In the genomic region with DNA sequence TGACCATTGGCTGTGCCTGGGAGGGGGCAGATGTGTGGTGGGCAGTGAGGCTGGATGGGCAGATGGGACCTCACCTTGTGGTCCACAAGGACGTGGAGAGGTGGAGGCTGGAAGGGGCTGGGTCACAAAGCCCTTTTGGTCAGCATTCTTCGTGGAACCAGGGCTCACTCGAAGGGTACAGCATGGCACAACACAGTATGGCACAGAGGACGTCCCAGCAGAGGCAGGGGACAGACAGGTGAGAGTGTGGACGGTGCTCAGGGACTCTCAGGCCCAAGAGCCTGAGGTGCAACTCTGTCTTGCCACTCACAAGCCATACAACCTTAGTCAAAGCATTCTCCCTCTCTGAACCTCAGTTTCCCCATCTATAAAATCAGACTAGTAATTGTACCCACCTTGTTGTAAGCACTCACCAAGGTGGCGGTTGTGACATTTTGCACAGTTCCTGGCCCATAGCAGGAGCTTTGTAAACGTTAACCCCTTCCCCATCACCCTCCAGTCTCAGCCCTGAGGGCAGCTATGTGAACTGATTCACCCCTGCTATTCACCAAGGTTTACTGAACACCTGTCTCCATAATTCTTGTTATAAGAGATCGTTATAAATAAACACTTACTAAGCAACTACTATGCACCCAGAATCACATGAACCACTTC, we compare ENCODE assay signal across 1 cellular context.
TF ChIP-seq lines count a peak whose summit lies in the region.

No MANE protein-coding gene starts in this region.

TF ChIP-seq in A549, 52 proteins besides CTCF, POLR2A, EP300 and RAD21 (continued from another document):
- TF ChIP-seq, protein P1, sequence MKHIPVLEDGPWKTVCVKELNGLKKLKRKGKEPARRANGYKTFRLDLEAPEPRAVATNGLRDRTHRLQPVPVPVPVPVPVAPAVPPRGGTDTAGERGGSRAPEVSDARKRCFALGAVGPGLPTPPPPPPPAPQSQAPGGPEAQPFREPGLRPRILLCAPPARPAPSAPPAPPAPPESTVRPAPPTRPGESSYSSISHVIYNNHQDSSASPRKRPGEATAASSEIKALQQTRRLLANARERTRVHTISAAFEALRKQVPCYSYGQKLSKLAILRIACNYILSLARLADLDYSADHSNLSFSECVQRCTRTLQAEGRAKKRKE (CRISPR knock-in tag; IDR thresholded peaks at IDR 0.05; ENCODE audit: low read depth) = 0 out of 2 replicates have a peak, but pooled peaks have one; percentile 6
- TF ChIP-seq RARB (CRISPR knock-in tag; IDR thresholded peaks at IDR 0.05) = no peak
- no peak for TF ChIP-seq EHMT2 (IDR thresholded peaks at IDR 0.05; ENCODE audit: low read depth)
- peak; percentile 26 for TF ChIP-seq HOXB5 (CRISPR knock-in tag; IDR thresholded peaks at IDR 0.05)
- 0 out of 2 replicates have a peak, but pooled peaks have one; percentile 11 for TF ChIP-seq ZNF302 (CRISPR knock-in tag; IDR thresholded peaks at IDR 0.05)
- no peak for TF ChIP-seq HEYL (CRISPR knock-in tag; IDR thresholded peaks at IDR 0.05)
- no peak for TF ChIP-seq RNF2 (IDR thresholded peaks at IDR 0.05; ENCODE audit: borderline replicate concordance, low read depth)
- no peak for TF ChIP-seq HES2 (IDR thresholded peaks at IDR 0.05)
- no peak for TF ChIP-seq MAFK (IDR thresholded peaks at IDR 0.05; ENCODE audit: partially characterized antibody)
- TF ChIP-seq FOSB (CRISPR knock-in tag; IDR thresholded peaks at IDR 0.05) = 0 out of 2 replicates have a peak, but pooled peaks have one; percentile 49
- TF ChIP-seq JUN (IDR thresholded peaks at IDR 0.05) = no peak
- TF ChIP-seq CBX8 (IDR thresholded peaks at IDR 0.05) = no peak
TF ChIP-seq in A549: peak in this region for 5.
